8 cellular contexts compared by ENCODE assay signal in genomic region chr12:47079894-47080724, GRCh38. TPM values are rescaled to one million over a fixed set of nuclear protein-coding genes. Genes with fewer than 3 reads are reported as not detected.
DNase-seq lines count a peak whose midpoint lies in the region; ATAC-seq and TF ChIP-seq lines count a peak whose summit lies in the region.

A gene with protein sequence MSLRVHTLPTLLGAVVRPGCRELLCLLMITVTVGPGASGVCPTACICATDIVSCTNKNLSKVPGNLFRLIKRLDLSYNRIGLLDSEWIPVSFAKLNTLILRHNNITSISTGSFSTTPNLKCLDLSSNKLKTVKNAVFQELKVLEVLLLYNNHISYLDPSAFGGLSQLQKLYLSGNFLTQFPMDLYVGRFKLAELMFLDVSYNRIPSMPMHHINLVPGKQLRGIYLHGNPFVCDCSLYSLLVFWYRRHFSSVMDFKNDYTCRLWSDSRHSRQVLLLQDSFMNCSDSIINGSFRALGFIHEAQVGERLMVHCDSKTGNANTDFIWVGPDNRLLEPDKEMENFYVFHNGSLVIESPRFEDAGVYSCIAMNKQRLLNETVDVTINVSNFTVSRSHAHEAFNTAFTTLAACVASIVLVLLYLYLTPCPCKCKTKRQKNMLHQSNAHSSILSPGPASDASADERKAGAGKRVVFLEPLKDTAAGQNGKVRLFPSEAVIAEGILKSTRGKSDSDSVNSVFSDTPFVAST (minus strand): TSS chr12:47079959. CDS start chr12:47079002, 957 bp downstream.

- H3K27me3 Mint-ChIP-seq in Caco-2 (ENCODE audit: insufficient read depth, unreplicated experiment) (peaks cover 4% of the 10 kb centered on the region), GM23338 (ENCODE audit: insufficient read depth, low read depth, poor library complexity) (peaks cover 21% of the 10 kb centered on the region), natural killer cell (ENCODE audit: low read depth in 2 of 2) (no peaks in the 10 kb centered on the region)
- no peaks in the 10 kb centered on the region for H3K27me3 Mint-ChIP-seq in activated T-cell treated with anti-CD3 and anti-CD28 coated beads, Interleukin-2, amount 50 U/mL, for 72 hours (ENCODE audit: low read depth)

- TF ChIP-seq CTCF in Caco-2 (IDR thresholded peaks at IDR 0.05; ENCODE audit: insufficient read depth in 1 of 2, low read depth in 1 of 2, low read length in 1 of 2, severe bottlenecking in 1 of 2, unreplicated experiment in 1 of 2) (no peak), GM23338 (conservative IDR thresholded peaks at IDR 0.05; ENCODE audit: low read depth in 2 of 2) (no peak), fibroblast of pulmonary artery (IDR thresholded peaks at IDR 0.05; ENCODE audit: low read length, missing control alignments) (no peak), natural killer cell (IDR thresholded peaks at IDR 0.05) (no peak), thyroid gland (IDR thresholded peaks at IDR 0.05) (no peak)

- BruUV-seq in Caco-2 (replicated peaks; lab: Mats Ljungman, UMichigan): no TSS peak

- H3K27ac ChIP-seq in GM23338 (ENCODE audit: low read depth) (no peak within 1 kb of the TSS), thyroid gland (peak within 1 kb of the TSS; percentile 44 to 83 (median 80))

- H4K20me1 ChIP-seq in GM23338 (replicated peaks; ENCODE audit: insufficient read depth): no peaks in the 10 kb centered on the region

- CTCF ChIA-PET in Caco-2 (lab: Charles Lee): interaction anchor here (0.5 to 3.1 kb wide), 6 partner anchors 22 to 317 kb away, joined by 3 to 16 read pairs (median 6); no protein-coding TSS in a partner anchor

- peak within 1 kb of the TSS; percentile 72 for H3K4me3 ChIP-seq in Caco-2 (ENCODE audit: low read depth, low read length)
- H3K4me3 ChIP-seq in GM23338: peak within 1 kb of the TSS; percentile 85
- H3K4me3 ChIP-seq in fibroblast of pulmonary artery (replicated peaks; ENCODE audit: low read depth, low read length): peak within 1 kb of the TSS; percentile 94
- peak within 1 kb of the TSS; percentile 28 to 72 (median 67) for H3K4me3 ChIP-seq in thyroid gland (replicated peaks in 1 of 3)

- H3K9me3 ChIP-seq in Caco-2 (no peaks in the 10 kb centered on the region), thyroid gland (no peaks in the 10 kb centered on the region)

- H3F3A ChIP-seq in GM23338 (replicated peaks; ENCODE audit: low read depth): no peaks in the 10 kb centered on the region

- peak; percentile 66 for ATAC-seq in GM23338
- peak; percentile 41 to 47 for ATAC-seq in activated T-cell treated with anti-CD3 and anti-CD28 coated beads, Interleukin-2, amount 50 U/mL, for 72 hours (replicated peaks in 1 of 2)
- ATAC-seq in natural killer cell: peak; percentile 37 to 42 (median 41)
- no peak for ATAC-seq in GM21367 (IDR thresholded peaks at IDR 0.05; ENCODE audit: unreplicated experiment)

- peak within 1 kb of the TSS; percentile 98 for H2AFZ ChIP-seq in GM23338

- peaks cover 1% of the 10 kb centered on the region; the same call in 1 of the 2 replicates for H3K27me3 ChIP-seq in Caco-2 (replicated peaks; ENCODE audit: control insufficient read depth, insufficient read depth, low read length)
- H3K27me3 ChIP-seq in GM23338 (ENCODE audit: insufficient read depth): peaks cover 36% of the 10 kb centered on the region
- no peaks in the 10 kb centered on the region for H3K27me3 ChIP-seq in thyroid gland

- H3K4me1 ChIP-seq in Caco-2: peaks cover 8% of the 10 kb centered on the region; the same call in 1 of the 2 replicates
- H3K4me1 ChIP-seq in GM23338 (ENCODE audit: insufficient read depth): peaks cover 22% of the 10 kb centered on the region
- peaks cover 0 to 11% of the 10 kb centered on the region in 2 donors for H3K4me1 ChIP-seq in thyroid gland

- DNase-seq in Caco-2 (peak in 1 of 2 experiments; percentile 31), GM23338 (ENCODE audit: low spot score) (peak; percentile 64), NCI-H82 treated with DMSO at 0.1 percent for 48 hours (lab: John Stamatoyannopoulos, UW; ENCODE audit: unreplicated experiment) (peak; percentile 2), fibroblast of pulmonary artery (ENCODE audit: low read depth) (peak; percentile 83), natural killer cell (peak; percentile 25), thyroid gland (peak; percentile 34 to 53)
- peak; percentile 45 to 47 for DNase-seq in activated T-cell treated with anti-CD3 and anti-CD28 coated beads, Interleukin-2, amount 50 U/mL, for 72 hours

- H3K4me2 ChIP-seq in GM23338: peak within 1 kb of the TSS; percentile 95

- H3K4me3 Mint-ChIP-seq in Caco-2 (ENCODE audit: unreplicated experiment) (peak within 1 kb of the TSS; percentile 82), GM23338 (peak within 1 kb of the TSS; percentile 87), natural killer cell (peak within 1 kb of the TSS; percentile 100)
- H3K4me3 Mint-ChIP-seq in activated T-cell treated with anti-CD3 and anti-CD28 coated beads, Interleukin-2, amount 50 U/mL, for 72 hours: peak within 1 kb of the TSS; percentile 98

- intact Hi-C loops in Caco-2 (cut with micrococcal nuclease; ENCODE audit: unreplicated experiment): loop anchor here (1.0 to 2.0 kb wide), 5 partner anchors 42 to 317 kb away; no protein-coding TSS in a partner anchor
- intact Hi-C loops in natural killer cell (cut with micrococcal nuclease): loop anchor here (1.0 to 5.0 kb wide), 4 partner anchors 112 to 317 kb away; no protein-coding TSS in a partner anchor
- intact Hi-C loops in thyroid gland (cut with DNase I): no loop called here

- no peaks in the 10 kb centered on the region for H3K36me3 Mint-ChIP-seq in Caco-2 (ENCODE audit: insufficient read depth, unreplicated experiment)
- no peaks in the 10 kb centered on the region for H3K36me3 Mint-ChIP-seq in GM23338 (ENCODE audit: low read depth)
- H3K36me3 Mint-ChIP-seq in activated T-cell treated with anti-CD3 and anti-CD28 coated beads, Interleukin-2, amount 50 U/mL, for 72 hours (ENCODE audit: insufficient read depth in 2 of 2): peaks cover 7 to 10% of the 10 kb centered on the region in 2 donors
- no peaks in the 10 kb centered on the region for H3K36me3 Mint-ChIP-seq in natural killer cell

- H3K9me3 Mint-ChIP-seq in Caco-2 (ENCODE audit: unreplicated experiment): no peaks in the 10 kb centered on the region
- H3K9me3 Mint-ChIP-seq in GM23338: no peaks in the 10 kb centered on the region
- no peaks in the 10 kb centered on the region for H3K9me3 Mint-ChIP-seq in activated T-cell treated with anti-CD3 and anti-CD28 coated beads, Interleukin-2, amount 50 U/mL, for 72 hours
- no peaks in the 10 kb centered on the region for H3K9me3 Mint-ChIP-seq in natural killer cell

- peak within 1 kb of the TSS; percentile 27 for H3K27ac Mint-ChIP-seq in Caco-2 (ENCODE audit: unreplicated experiment)
- no peak within 1 kb of the TSS; the same call in 1 of the 2 replicates for H3K27ac Mint-ChIP-seq in GM23338
- peak within 1 kb of the TSS; percentile 100 for H3K27ac Mint-ChIP-seq in activated T-cell treated with anti-CD3 and anti-CD28 coated beads, Interleukin-2, amount 50 U/mL, for 72 hours
- peak within 1 kb of the TSS; percentile 82 to 95 for H3K27ac Mint-ChIP-seq in natural killer cell

- H3K79me2 ChIP-seq in GM23338 (replicated peaks; ENCODE audit: insufficient read depth): no peaks in the 10 kb centered on the region

- no peaks in the 10 kb centered on the region for H3K9me2 ChIP-seq in GM23338 (ENCODE audit: insufficient read depth)

- 0 to 1% methylated on average over 21 to 31 of the region's 59 CpGs for WGBS in thyroid gland, 2 donors

- POLR2A ChIA-PET in Caco-2 (lab: Charles Lee): no interaction called here

- TF ChIP-seq POLR2A in thyroid gland (IDR thresholded peaks at IDR 0.05): no peak

- no peaks in the 10 kb centered on the region for H3K36me3 ChIP-seq in Caco-2 (ENCODE audit: control insufficient read depth, insufficient read depth, low read length)
- no peaks in the 10 kb centered on the region for H3K36me3 ChIP-seq in GM23338 (ENCODE audit: insufficient read depth)
- H3K36me3 ChIP-seq in thyroid gland: no peaks in the 10 kb centered on the region

- H3K4me1 Mint-ChIP-seq in Caco-2 (ENCODE audit: low read depth, unreplicated experiment): peaks cover 35% of the 10 kb centered on the region
- H3K4me1 Mint-ChIP-seq in GM23338: peaks cover 49% of the 10 kb centered on the region
- H3K4me1 Mint-ChIP-seq in activated T-cell treated with anti-CD3 and anti-CD28 coated beads, Interleukin-2, amount 50 U/mL, for 72 hours (ENCODE audit: low read depth): peaks cover 76% of the 10 kb centered on the region
- H3K4me1 Mint-ChIP-seq in natural killer cell: peaks cover 60% of the 10 kb centered on the region in 2 donors

TF ChIP-seq in GM23338, 12 proteins besides CTCF, POLR2A, EP300 and RAD21:
- TF ChIP-seq POLR2AphosphoS5 (IDR thresholded peaks at IDR 0.05; ENCODE audit: low read depth) (peak; percentile 39; the same call in 1 of the 2 replicates), EZH2phosphoT487 (IDR thresholded peaks at IDR 0.05; ENCODE audit: unreplicated experiment) (no peak), JUNB (IDR thresholded peaks at IDR 0.05; ENCODE audit: unreplicated experiment) (no peak), ZNF331 (CRISPR knock-in tag; IDR thresholded peaks at IDR 0.05; ENCODE audit: low read depth) (no peak)
- TF ChIP-seq, protein P1, sequence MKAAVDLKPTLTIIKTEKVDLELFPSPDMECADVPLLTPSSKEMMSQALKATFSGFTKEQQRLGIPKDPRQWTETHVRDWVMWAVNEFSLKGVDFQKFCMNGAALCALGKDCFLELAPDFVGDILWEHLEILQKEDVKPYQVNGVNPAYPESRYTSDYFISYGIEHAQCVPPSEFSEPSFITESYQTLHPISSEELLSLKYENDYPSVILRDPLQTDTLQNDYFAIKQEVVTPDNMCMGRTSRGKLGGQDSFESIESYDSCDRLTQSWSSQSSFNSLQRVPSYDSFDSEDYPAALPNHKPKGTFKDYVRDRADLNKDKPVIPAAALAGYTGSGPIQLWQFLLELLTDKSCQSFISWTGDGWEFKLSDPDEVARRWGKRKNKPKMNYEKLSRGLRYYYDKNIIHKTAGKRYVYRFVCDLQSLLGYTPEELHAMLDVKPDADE (IDR thresholded peaks at IDR 0.05): no peak

RNA-seq across cellular contexts. Expression of the gene that starts here (rescaled TPM):
- 1.6 and 1.9 TPM in 2 replicates for total RNA-seq in Caco-2 (2022)
- total RNA-seq in GM23338 (2014; rRNA removed; shearing (Covaris generic)): 3.5 and 3.8 TPM in 2 replicates
- polyA plus RNA-seq in GM23338 (2016; fragmentation: Nextera tagmentation; extraction: Ambion mirVana): 1.8 and 2.1 TPM in 2 replicates
- 10 to 100 TPM; 15.1 to 18.2 TPM for total RNA-seq in activated T-cell treated with anti-CD3 and anti-CD28 coated beads, Interleukin-2, amount 50 U/mL, for 72 hours
- total RNA-seq in natural killer cell: 1 to 10 TPM; 8.0 to 9.9 (median 8.1) TPM
- total RNA-seq in thyroid gland: 1 to 10 TPM; 2.5 to 4.8 (median 3.0) TPM
